ENCODE assay signal across 19 cellular contexts in genomic region chr14:87334997-87335675, GRCh38.
DNase-seq lines count a peak whose midpoint lies in the region; ATAC-seq, FAIRE-seq and TF ChIP-seq lines count a peak whose summit lies in the region.
"Had no signal": no experiment of that assay in that cellular context is flagged by ENCODE, and none has a peak within 500 bp of the region (broad histone marks: within the 10 kb centered on the region; RNA-seq: fewer than 3 reads in every experiment).

No MANE protein-coding gene starts in this region.

- no peak overlapping the region for H3K23ac ChIP-seq in H1 (ENCODE audit: insufficient read length)

- H3K79me1 ChIP-seq in H1 (ENCODE audit: low read depth, low read length), result no peaks in the 10 kb centered on the region

- H3K9ac ChIP-seq in H1 (replicated peaks in 1 of 4; ENCODE audit: extremely low read depth in 1 of 4, low read depth in 3 of 4, low read length in 3 of 4), result no peak overlapping the region
- no peak overlapping the region for H3K9ac ChIP-seq in neural progenitor cell

- H3K9me3 Mint-ChIP-seq in neural progenitor cell, result no peaks in the 10 kb centered on the region

- H2BK12ac ChIP-seq in H1 (ENCODE audit: low read depth, low read length), result no peak overlapping the region

- no peak overlapping the region for H3K4me3 Mint-ChIP-seq in neural progenitor cell
- H3K4me3 Mint-ChIP-seq: CD4-positive, CD25-positive, alpha-beta regulatory T cell; immature natural killer cell; stimulated activated effector memory CD8-positive, alpha-beta T cell treated with anti-CD3 and anti-CD28 coated beads, Interleukin-12 subunit alpha, Interleukin-12 subunit beta, amount 100 ng/mL, for 72 hours; T-cell had no signal

- CTCF ChIA-PET in H1 (lab: Charles Lee; ENCODE audit: partially characterized antibody), result interaction anchor here (0.5 to 1.5 kb wide), 4 partner anchors 8 to 636 kb away, joined by 3 to 4 read pairs (median 3); no protein-coding TSS in a partner anchor

- no peak overlapping the region for H3K27ac ChIP-seq in H1 (ENCODE audit: low read depth, low read length)
- no peak overlapping the region for H3K27ac ChIP-seq in neural progenitor cell
- H3K27ac ChIP-seq: gastroesophageal sphincter, HL-60, upper lobe of right lung had no signal

- H3K23me2 ChIP-seq in H1 (ENCODE audit: low read depth, low read length), result no peaks in the 10 kb centered on the region

- H3F3A ChIP-seq in neural progenitor cell (ENCODE audit: low read depth), result no peaks in the 10 kb centered on the region

- WGBS in H1 (ENCODE audit: extremely low coverage in 1 of 2, insufficient coverage in 1 of 2, insufficient read length in 1 of 2, insufficient replicate concordance in 2 of 2, low coverage in 1 of 2, low lambda C conversion rate in 2 of 2, missing lambda C conversion rate in 1 of 2), 2 experiments, result 86% methylated on average over 2 of the region's 2 CpGs; no CpG with 5 or more reads in 1 of the 2 experiments

- no peak for ATAC-seq in HG03025 (IDR thresholded peaks at IDR 0.05; ENCODE audit: low FRiP score, unreplicated experiment)
- ATAC-seq in HG03432 (IDR thresholded peaks at IDR 0.05; ENCODE audit: unreplicated experiment), result no peak
- ATAC-seq: gastroesophageal sphincter; stimulated activated effector memory CD8-positive, alpha-beta T cell treated with anti-CD3 and anti-CD28 coated beads, Interleukin-12 subunit alpha, Interleukin-12 subunit beta, amount 100 ng/mL, for 72 hours; T-cell; upper lobe of right lung had no signal

- H3K4me1 Mint-ChIP-seq in neural progenitor cell, result no peaks in the 10 kb centered on the region
- H3K4me1 Mint-ChIP-seq: CD4-positive, CD25-positive, alpha-beta regulatory T cell; immature natural killer cell; stimulated activated effector memory CD8-positive, alpha-beta T cell treated with anti-CD3 and anti-CD28 coated beads, Interleukin-12 subunit alpha, Interleukin-12 subunit beta, amount 100 ng/mL, for 72 hours; T-cell had no signal

- FAIRE-seq in D721Med (lab: Jason Lieb, UNC) (peak; percentile 25), H1 (lab: Jason Lieb, UNC) (no peak)
- FAIRE-seq: astrocyte, GM12892, RCC 7860 had no signal

- no peak overlapping the region for H4K5ac ChIP-seq in H1 (ENCODE audit: insufficient read length, low read depth, low read length)

- no peak overlapping the region for H3K27ac Mint-ChIP-seq in neural progenitor cell
- H3K27ac Mint-ChIP-seq: CD4-positive, CD25-positive, alpha-beta regulatory T cell; immature natural killer cell; stimulated activated effector memory CD8-positive, alpha-beta T cell treated with anti-CD3 and anti-CD28 coated beads, Interleukin-12 subunit alpha, Interleukin-12 subunit beta, amount 100 ng/mL, for 72 hours; T-cell had no signal

- no peaks in the 10 kb centered on the region for H4K20me1 ChIP-seq in H1 (replicated peaks in 1 of 2; ENCODE audit: control insufficient read depth in 1 of 2, insufficient read depth in 2 of 2, low read length in 2 of 2)
- H4K20me1 ChIP-seq in neural progenitor cell (ENCODE audit: low read depth), result no peaks in the 10 kb centered on the region

- no peaks in the 10 kb centered on the region for H3K27me3 Mint-ChIP-seq in neural progenitor cell (ENCODE audit: insufficient read depth, low read depth)
- H3K27me3 Mint-ChIP-seq: CD4-positive, CD25-positive, alpha-beta regulatory T cell; T-cell had no signal

- H3K4me2 ChIP-seq in H1 (ENCODE audit: insufficient read depth in 1 of 2, low read depth in 2 of 2, low read length in 2 of 2), result no peak overlapping the region
- H3K4me2 ChIP-seq in neural progenitor cell, result no peak overlapping the region

- H2BK15ac ChIP-seq in H1 (ENCODE audit: low read length), result no peak overlapping the region

- no peak overlapping the region for H2BK120ac ChIP-seq in H1 (replicated peaks; ENCODE audit: low read depth, low read length)

- TF ChIP-seq RAD21 in H1 (IDR thresholded peaks at IDR 0.05 in 1 of 2, conservative IDR thresholded peaks at IDR 0.05 in 1 of 2; ENCODE audit: low read depth in 2 of 2, low read length in 2 of 2), result peak; percentile 76 to 79

- peak; percentile 18 for TF ChIP-seq CTCF in D721Med (IDR thresholded peaks at IDR 0.05; ENCODE audit: insufficient read depth, missing control alignments)
- TF ChIP-seq CTCF in H1 (IDR thresholded peaks at IDR 0.05; ENCODE audit: control extremely low read depth in 1 of 3, insufficient read depth in 1 of 3, low read depth in 1 of 3, low read length in 3 of 3), result peak in 2 of 3 experiments; percentile 27 to 35; a peak in 2 of 4 replicates
- peak; percentile 40 for TF ChIP-seq CTCF in neural progenitor cell (IDR thresholded peaks at IDR 0.05)

- H3K9me3 ChIP-seq in H1 (ENCODE audit: insufficient read depth in 2 of 2, low read depth in 1 of 2, low read length in 1 of 2) (peaks cover 3% of the 10 kb centered on the region in 2 experiments; a peak in 1 of 4 replicates), neural progenitor cell (ENCODE audit: low read depth) (no peaks in the 10 kb centered on the region)
- H3K9me3 ChIP-seq: gastroesophageal sphincter, upper lobe of right lung had no signal

- POLR2A ChIA-PET in H1 (lab: Charles Lee; ENCODE audit: partially characterized antibody), result no interaction called here

- H3K18ac ChIP-seq in H1 (ENCODE audit: extremely low read depth, low read length), result no peak overlapping the region

- H2BK5ac ChIP-seq in H1 (ENCODE audit: low read depth, low read length), result no peak overlapping the region

- no peak overlapping the region for H3K56ac ChIP-seq in H1 (replicated peaks; ENCODE audit: insufficient read length, low read depth, low read length)

- no peaks in the 10 kb centered on the region for H3K36me3 Mint-ChIP-seq in neural progenitor cell
- H3K36me3 Mint-ChIP-seq: CD4-positive, CD25-positive, alpha-beta regulatory T cell; stimulated activated effector memory CD8-positive, alpha-beta T cell treated with anti-CD3 and anti-CD28 coated beads, Interleukin-12 subunit alpha, Interleukin-12 subunit beta, amount 100 ng/mL, for 72 hours; T-cell had no signal

- no peaks in the 10 kb centered on the region for H3K27me3 ChIP-seq in H1 (replicated peaks in 1 of 4; ENCODE audit: control insufficient read depth in 3 of 4, extremely low read depth in 1 of 4, insufficient read depth in 3 of 4, low read length in 3 of 4)
- no peaks in the 10 kb centered on the region for H3K27me3 ChIP-seq in neural progenitor cell
- H3K27me3 ChIP-seq: gastroesophageal sphincter, upper lobe of right lung had no signal

- no peak overlapping the region for H2AFZ ChIP-seq in H1 (ENCODE audit: low read length)
- H2AFZ ChIP-seq in neural progenitor cell (replicated peaks), result no peak overlapping the region

- H3K14ac ChIP-seq in H1 (ENCODE audit: insufficient read length), result no peak overlapping the region

- H2AK5ac ChIP-seq in H1 (ENCODE audit: low read depth, low read length), result no peak overlapping the region

- H3K36me3 ChIP-seq in H1 (ENCODE audit: control insufficient read depth in 2 of 4, insufficient read depth in 4 of 4, low read length in 3 of 4) (no peaks in the 10 kb centered on the region), neural progenitor cell (no peaks in the 10 kb centered on the region)
- H3K36me3 ChIP-seq: gastroesophageal sphincter, upper lobe of right lung had no signal

- H2BK20ac ChIP-seq in H1 (ENCODE audit: low read length), result no peak overlapping the region

- H3K79me2 ChIP-seq in H1 (ENCODE audit: control insufficient read depth in 1 of 2, insufficient read depth in 2 of 2, low read length in 2 of 2) (no peaks in the 10 kb centered on the region), neural progenitor cell (ENCODE audit: low read depth) (no peaks in the 10 kb centered on the region)

- H3K4me1 ChIP-seq in H1 (replicated peaks in 1 of 4; ENCODE audit: control insufficient read depth in 3 of 4, insufficient read depth in 4 of 4, low read length in 3 of 4), result no peaks in the 10 kb centered on the region
- no peaks in the 10 kb centered on the region for H3K4me1 ChIP-seq in neural progenitor cell
- H3K4me1 ChIP-seq: gastroesophageal sphincter, upper lobe of right lung had no signal

- no peak overlapping the region for H4K91ac ChIP-seq in H1 (replicated peaks; ENCODE audit: insufficient read length, low read length)

- TF ChIP-seq EP300 in H1 (IDR thresholded peaks at IDR 0.05; ENCODE audit: borderline replicate concordance in 1 of 2, low read depth in 2 of 2, low read length in 2 of 2), result no peak

- TF ChIP-seq POLR2A in H1 (IDR thresholded peaks at IDR 0.05; ENCODE audit: control extremely low read depth in 1 of 2, low read depth in 2 of 2, low read length in 2 of 2), result no peak

- H3K4me3 ChIP-seq in H1 (ENCODE audit: extremely low read depth in 1 of 4, insufficient read depth in 2 of 4, low read depth in 3 of 4, low read length in 4 of 4), result no peak overlapping the region
- no peak overlapping the region for H3K4me3 ChIP-seq in neural progenitor cell
- H3K4me3 ChIP-seq: gastroesophageal sphincter, upper lobe of right lung had no signal

- no peak for DNase-seq in D721Med (ENCODE audit: insufficient read length, low spot score)
- DNase-seq in NCI-H2171 (lab: John Stamatoyannopoulos, UW), result peak; percentile 61
- no peak for DNase-seq in H1 (ENCODE audit: low read depth in 1 of 2, low spot score in 2 of 2)
- DNase-seq in neural progenitor cell (ENCODE audit: low spot score), result no peak
- no peak for DNase-seq in NCI-H2029 (lab: John Stamatoyannopoulos, UW)
- DNase-seq: activated CD4-positive, CD25-positive, alpha-beta regulatory T cell; CD4-positive, CD25-positive, alpha-beta regulatory T cell; immature natural killer cell; NCI-H1436 treated with DMSO at 0.1 percent for 48 hours; T-cell; upper lobe of right lung had no signal

- no peak overlapping the region for H3K4ac ChIP-seq in H1 (replicated peaks; ENCODE audit: insufficient read length, low read depth, low read length)

- no peak overlapping the region for H4K8ac ChIP-seq in H1 (ENCODE audit: extremely low read depth, insufficient read depth, low read length)

TF ChIP-seq in H1, 55 proteins besides CTCF, POLR2A, EP300 and RAD21 (continues in another document):
- no peak for TF ChIP-seq RNF2 (IDR thresholded peaks at IDR 0.05; ENCODE audit: borderline replicate concordance, low read depth, low read length, missing control alignments, poor library complexity, severe bottlenecking)
- TF ChIP-seq BACH1 (IDR thresholded peaks at IDR 0.05; ENCODE audit: low read length), result no peak
- no peak for TF ChIP-seq CBX5 (IDR thresholded peaks at IDR 0.05; ENCODE audit: low read depth, low read length)
- TF ChIP-seq USF2 (IDR thresholded peaks at IDR 0.05; ENCODE audit: low read length), result no peak
- no peak for TF ChIP-seq SP1 (IDR thresholded peaks at IDR 0.05; ENCODE audit: low read depth, low read length)
- TF ChIP-seq JUN (IDR thresholded peaks at IDR 0.05; ENCODE audit: low read depth, low read length), result no peak
- no peak for TF ChIP-seq RFX5 (IDR thresholded peaks at IDR 0.05; ENCODE audit: borderline replicate concordance, low read depth, low read length)
- TF ChIP-seq SP4 (IDR thresholded peaks at IDR 0.05; ENCODE audit: low read length), result no peak
